11 cellular contexts compared by ENCODE assay signal in genomic region chr1:17441265-17441992, GRCh38. TPM values are rescaled to one million over a fixed set of nuclear protein-coding genes. Genes with fewer than 3 reads are reported as not detected.
A peak's percentile ranks its signal among the peaks of the same experiment; 100 is the strongest.
DNase-seq lines count a peak whose midpoint lies in the region; ATAC-seq and TF ChIP-seq lines count a peak whose summit lies in the region.
"Had no signal": no experiment of that assay in that cellular context is flagged by ENCODE, and none has a peak within 500 bp of the region (broad histone marks: within the 10 kb centered on the region; RNA-seq: fewer than 3 reads in every experiment).

No MANE protein-coding gene starts in this region.

- peak overlapping the region; percentile 69 for H3K4me2 ChIP-seq in Loucy (ENCODE audit: low read depth, low read length, poor library complexity, severe bottlenecking)

- no peaks in the 10 kb centered on the region for H3K9me3 ChIP-seq in Loucy (ENCODE audit: insufficient read depth, low read depth, low read length)
- H3K9me3 ChIP-seq: spleen had no signal

- peaks cover 25% of the 10 kb centered on the region for H3K4me1 ChIP-seq in Loucy (ENCODE audit: insufficient read depth, low read length, poor library complexity, severe bottlenecking)

- no peak for TF ChIP-seq CTCF in Loucy (conservative IDR thresholded peaks at IDR 0.05; ENCODE audit: low read length)
- no peak for TF ChIP-seq CTCF in neural crest cell (conservative IDR thresholded peaks at IDR 0.05)

- H3K4me3 ChIP-seq in Loucy (ENCODE audit: low read length, poor library complexity, severe bottlenecking) = peak overlapping the region; percentile 74
- H3K4me3 ChIP-seq: spleen had no signal

- no peaks in the 10 kb centered on the region for H3F3A ChIP-seq in Loucy (ENCODE audit: low read depth)

- no peaks in the 10 kb centered on the region for H3K9me2 ChIP-seq in Loucy (replicated peaks; ENCODE audit: low read depth, low read length)

- H2AFZ ChIP-seq in Loucy (ENCODE audit: low read length) = no peak overlapping the region

- H3K36me3 Mint-ChIP-seq in neural crest cell (ENCODE audit: low read depth) = no peaks in the 10 kb centered on the region

- DNase-seq in NCI-H2107 treated with DMSO at 0.1 percent for 48 hours (lab: John Stamatoyannopoulos, UW; ENCODE audit: unreplicated experiment) = peak; percentile 82
- DNase-seq in NCI-H2107 (lab: John Stamatoyannopoulos, UW) = no peak
- peak; percentile 29 for DNase-seq in astrocyte of the hippocampus (ENCODE audit: low read depth, low spot score)
- DNase-seq in neural crest cell (ENCODE audit: low read depth, low spot score) = no peak
- DNase-seq: effector memory CD8-positive, alpha-beta T cell; SHP77 treated with DMSO at 0.1 percent for 48 hours; spleen had no signal

- peaks cover 22% of the 10 kb centered on the region for H3K79me2 ChIP-seq in Loucy (ENCODE audit: insufficient read depth, low read length)

- H3K9ac ChIP-seq in Loucy (ENCODE audit: low read depth, low read length, poor library complexity, severe bottlenecking) = peak overlapping the region; percentile 99

- peaks cover 9% of the 10 kb centered on the region; the same call in 1 of the 2 replicates for H3K36me3 ChIP-seq in Loucy (ENCODE audit: insufficient read depth, low read length)
- H3K36me3 ChIP-seq: spleen had no signal

- H3K27ac Mint-ChIP-seq in neural crest cell (ENCODE audit: unreplicated experiment) = no peak overlapping the region

- ATAC-seq in GM19324 (IDR thresholded peaks at IDR 0.05; ENCODE audit: low FRiP score, unreplicated experiment) = no peak
- no peak for ATAC-seq in GM21367 (IDR thresholded peaks at IDR 0.05; ENCODE audit: unreplicated experiment)
- ATAC-seq in GM21526 (IDR thresholded peaks at IDR 0.05; ENCODE audit: low FRiP score, unreplicated experiment) = no peak
- ATAC-seq: effector memory CD8-positive, alpha-beta T cell had no signal

- H3K9me3 Mint-ChIP-seq in neural crest cell = no peaks in the 10 kb centered on the region
- H3K9me3 Mint-ChIP-seq: effector memory CD8-positive, alpha-beta T cell had no signal

- H3K27me3 Mint-ChIP-seq in neural crest cell (ENCODE audit: low read depth) = peaks cover 46% of the 10 kb centered on the region

- H3K4me1 Mint-ChIP-seq in neural crest cell = peaks cover 27% of the 10 kb centered on the region

- peak overlapping the region; percentile 97 for H3K4me3 Mint-ChIP-seq in neural crest cell

- H3K27me3 ChIP-seq in Loucy (ENCODE audit: insufficient read depth, low read length, poor library complexity, severe bottlenecking) = peaks cover 8% of the 10 kb centered on the region
- H3K27me3 ChIP-seq: spleen had no signal

- H4K20me1 ChIP-seq in Loucy (ENCODE audit: insufficient read depth, low read length, poor library complexity, severe bottlenecking) = peaks cover 15% of the 10 kb centered on the region

RNA-seq across cellular contexts. Expression of gene RCC2, which starts 2.0 kb away (rescaled TPM):
- total RNA-seq in neural crest cell = 224 and 225 TPM in 2 replicates

Comparison
In these comparisons a context has a peak if more than half of its experiments do, and no peak if none do; other contexts are left out.
1. DNase-seq: peak in NCI-H2107 treated with DMSO at 0.1 percent for 48 hours (single experiment) and astrocyte of the hippocampus (single experiment); none in NCI-H2107 (single experiment) and neural crest cell (single experiment).